In the genomic region with DNA sequence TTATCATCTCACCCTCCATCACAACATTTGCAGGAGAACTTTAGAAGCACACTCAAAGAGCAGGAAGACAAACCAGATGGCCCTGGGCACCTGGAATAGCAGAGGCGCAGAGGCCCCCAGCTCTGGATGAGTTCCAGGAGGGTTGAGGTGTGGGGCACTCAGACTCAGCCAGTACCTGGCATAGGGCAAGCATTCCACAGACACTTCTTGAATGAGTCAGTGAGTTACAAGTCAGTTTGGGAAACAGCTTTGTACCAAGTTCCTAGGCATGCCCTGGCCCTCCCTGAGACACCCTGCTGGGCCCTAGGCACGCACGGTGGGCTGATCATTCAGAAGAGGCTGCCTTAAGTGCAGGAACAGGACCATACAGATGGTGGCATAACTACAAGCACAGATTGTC, we compare ENCODE assay signal across 12 cellular contexts. TPM values are rescaled to one million over a fixed set of nuclear protein-coding genes. Genes with fewer than 3 reads are reported as not detected.
DNase-seq lines count a peak whose midpoint lies in the region; ATAC-seq, FAIRE-seq and TF ChIP-seq lines count a peak whose summit lies in the region.
"Had no signal": no experiment of that assay in that cellular context is flagged by ENCODE, and none has a peak within 500 bp of the region (broad histone marks: within the 10 kb centered on the region; RNA-seq: fewer than 3 reads in every experiment).

No MANE protein-coding gene starts in this region.

- H3K9me3 ChIP-seq in CD4-positive, alpha-beta T cell (ENCODE audit: control insufficient read depth, low read length) = no peaks in the 10 kb centered on the region

- DNase-seq in 8988T (peak; percentile 31), HT-29 (ENCODE audit: low spot score) (peak; percentile 43), astrocyte of the hippocampus (ENCODE audit: low read depth, low spot score) (peak; percentile 94), kidney glomerular epithelial cell (lab: John Stamatoyannopoulos, UW) (peak; percentile 93), GM12891 (ENCODE audit: insufficient read length, low spot score) (no peak), NCI-H526 (lab: John Stamatoyannopoulos, UW) (no peak), NCI-H82 (lab: John Stamatoyannopoulos, UW) (no peak)
- no peak for DNase-seq in CD4-positive, alpha-beta T cell
- DNase-seq: activated CD4-positive, alpha-beta T cell treated with anti-CD3 and anti-CD28 coated beads for 48 hours; activated naive CD4-positive, alpha-beta T cell treated with anti-CD3 and anti-CD28 coated beads for 36 hours; NCI-H2107; SHP77 had no signal

- no peaks in the 10 kb centered on the region for H3K27me3 Mint-ChIP-seq in CD4-positive, alpha-beta T cell

- no peak for TF ChIP-seq CTCF in CD4-positive, alpha-beta T cell (IDR thresholded peaks at IDR 0.05)

- no peak for TF ChIP-seq POLR2A in GM12891 (IDR thresholded peaks at IDR 0.05; ENCODE audit: low read depth, low read length)

- ATAC-seq in CD4-positive, alpha-beta T cell (ENCODE audit: poor library complexity) = no peak

- H3K27ac Mint-ChIP-seq in CD4-positive, alpha-beta T cell = no peak overlapping the region
- H3K27ac Mint-ChIP-seq: activated naive CD4-positive, alpha-beta T cell treated with anti-CD3 and anti-CD28 coated beads for 36 hours had no signal

- no peaks in the 10 kb centered on the region for H3K9me3 Mint-ChIP-seq in CD4-positive, alpha-beta T cell
- H3K9me3 Mint-ChIP-seq: activated naive CD4-positive, alpha-beta T cell treated with anti-CD3 and anti-CD28 coated beads for 36 hours had no signal

- no peaks in the 10 kb centered on the region for H3K27me3 ChIP-seq in CD4-positive, alpha-beta T cell (ENCODE audit: control insufficient read depth, insufficient read depth, low read length)

- FAIRE-seq in GM12891 (lab: Jason Lieb, UNC) = no peak

- CTCF ChIA-PET in CD4-positive, alpha-beta T cell (lab: Charles Lee) = no interaction called here

- H3K36me3 Mint-ChIP-seq in CD4-positive, alpha-beta T cell (ENCODE audit: low read depth) = peaks cover 37% of the 10 kb centered on the region

- POLR2A ChIA-PET in CD4-positive, alpha-beta T cell (lab: Charles Lee) = no interaction called here

- intact Hi-C loops in CD4-positive, alpha-beta T cell (cut with DNase I, micrococcal nuclease) = no loop called here

- no peaks in the 10 kb centered on the region for H3K4me1 Mint-ChIP-seq in CD4-positive, alpha-beta T cell (ENCODE audit: low read depth)

- no peak overlapping the region for H3K27ac ChIP-seq in CD4-positive, alpha-beta T cell (ENCODE audit: low read depth, low read length)

- H3K4me3 Mint-ChIP-seq in CD4-positive, alpha-beta T cell = no peak overlapping the region
- H3K4me3 Mint-ChIP-seq: activated naive CD4-positive, alpha-beta T cell treated with anti-CD3 and anti-CD28 coated beads for 36 hours had no signal

TF ChIP-seq in GM12891, 5 proteins besides CTCF, POLR2A, EP300 and RAD21:
- no peak for TF ChIP-seq SPI1 (IDR thresholded peaks at IDR 0.05; ENCODE audit: low read depth, low read length)

RNA-seq across cellular contexts. Expression of gene MAP3K9, which starts 54.3 kb away (rescaled TPM):
- 5.9 and 6.8 TPM in 2 replicates for total RNA-seq in HT-29 (2014; rRNA removed; shearing (Covaris generic))
- 1.7 TPM for polyA plus RNA-seq in GM12891 (2012; ENCODE audit: low read depth, missing spikeins)
- 1 to 10 TPM; 5.9 to 6.3 TPM for total RNA-seq in CD4-positive, alpha-beta T cell

Comparison
In these comparisons a context has a peak if more than half of its experiments do, and no peak if none do; other contexts are left out.
1. DNase-seq: peak in 8988T (single experiment), HT-29 (single experiment), astrocyte of the hippocampus (single experiment) and kidney glomerular epithelial cell (single experiment); none in GM12891 (single experiment), CD4-positive, alpha-beta T cell (0 of 10), NCI-H526 (0 of 2) and NCI-H82 (single experiment).